In genomic region chr20:35262734-35263608, GRCh38 we compare ENCODE assay signal across 9 cellular contexts. TPM values are rescaled to one million over a fixed set of nuclear protein-coding genes. Genes with fewer than 3 reads are reported as not detected.
DNase-seq lines count a peak whose midpoint lies in the region; ATAC-seq, FAIRE-seq and TF ChIP-seq lines count a peak whose summit lies in the region.
"Not testable (repeated sequence)": the region's sequence is repeated elsewhere in the genome, so short reads cannot be mapped to it uniquely, and the experiment has no call there.
"Had no signal": no experiment of that assay in that cellular context is flagged by ENCODE, and none has a peak within 500 bp of the region (broad histone marks: within the 10 kb centered on the region; RNA-seq: fewer than 3 reads in every experiment).

No MANE protein-coding gene starts in this region.

- H3K27ac ChIP-seq in HUES64 (ENCODE audit: low read depth, low read length), result peak overlapping the region; percentile 100
- peak overlapping the region; percentile 53; the same call in 1 of the 2 replicates for H3K27ac ChIP-seq in SJCRH30
- peak overlapping the region; percentile 71 to 76 for H3K27ac ChIP-seq in left lung
- H3K27ac ChIP-seq in pancreas, result peak overlapping the region; percentile 44 to 85 (median 81)
- peak overlapping the region; percentile 57 for H3K27ac ChIP-seq in vagina

- H3K27me3 Mint-ChIP-seq in central memory CD8-positive, alpha-beta T cell, result not testable (repeated sequence)

- H3K36me3 Mint-ChIP-seq in central memory CD8-positive, alpha-beta T cell (ENCODE audit: insufficient read depth), result peaks cover 17% of the 10 kb centered on the region

- TF ChIP-seq CTCF in left lung (IDR thresholded peaks at IDR 0.05); pancreas (IDR thresholded peaks at IDR 0.05); vagina (IDR thresholded peaks at IDR 0.05): not testable (repeated sequence)

- intact Hi-C loops in Right ventricle myocardium inferior (cut with DNase I); left lung (cut with DNase I); pancreas (cut with DNase I); vagina (cut with DNase I): not testable (repeated sequence)

- not testable (repeated sequence) for TF ChIP-seq POLR2A in vagina (IDR thresholded peaks at IDR 0.05)

- not testable (repeated sequence) for H3K4me3 Mint-ChIP-seq in central memory CD8-positive, alpha-beta T cell

- H3K27ac Mint-ChIP-seq in central memory CD8-positive, alpha-beta T cell (ENCODE audit: low read depth), result peak overlapping the region; percentile 3

- not testable (repeated sequence) for H3K27me3 ChIP-seq in HUES64 (ENCODE audit: insufficient read depth, low read length); SJCRH30; left lung; pancreas; vagina

- H3K9ac ChIP-seq in HUES64 (ENCODE audit: low read depth, low read length), result peak overlapping the region; percentile 90

- 13% methylated on average over 6 of the region's 9 CpGs for WGBS in HUES64
- 59 to 62% methylated on average over 6 of the region's 9 CpGs for WGBS in pancreas, 2 donors

- H3K9me3 Mint-ChIP-seq in central memory CD8-positive, alpha-beta T cell, result not testable (repeated sequence)

- H3K36me3 ChIP-seq in HUES64 (ENCODE audit: insufficient read depth, low read length); SJCRH30; pancreas: not testable (repeated sequence)
- H3K36me3 ChIP-seq in left lung (peaks cover 0 to 31% of the 10 kb centered on the region in 2 donors), vagina (peaks cover 0 to 11% of the 10 kb centered on the region in 2 donors)

- peaks cover 15% of the 10 kb centered on the region for H3K4me1 Mint-ChIP-seq in central memory CD8-positive, alpha-beta T cell

- not testable (repeated sequence) for H3K9me3 ChIP-seq in HUES64 (ENCODE audit: insufficient read depth, low read depth, low read length); SJCRH30 (replicated peaks); left lung; pancreas; vagina

- DNase-seq in EH (ENCODE audit: low read depth) (peak; percentile 77), SJCRH30 (peak; percentile 56 to 70), left lung (peak in 1 of 2 donors; percentile 57), pancreas (peak in 3 of 6 donors; percentile 59 to 71 (median 69))
- DNase-seq in central memory CD8-positive, alpha-beta T cell (ENCODE audit: low spot score in 2 of 2); Right ventricle myocardium inferior (ENCODE audit: missing footprints); vagina (ENCODE audit: extremely low spot score in 2 of 2): not testable (repeated sequence)

- peak overlapping the region; percentile 10; the same call in 1 of the 2 replicates for H3K4me3 ChIP-seq in HUES64 (ENCODE audit: low read length)
- not testable (repeated sequence) for H3K4me3 ChIP-seq in SJCRH30, left lung, vagina
- peak overlapping the region in 1 of 4 donors; percentile 4 for H3K4me3 ChIP-seq in pancreas

- H3K4me1 ChIP-seq in HUES64 (ENCODE audit: insufficient read depth, low read length) (peaks cover 42% of the 10 kb centered on the region), SJCRH30 (peaks cover 16% of the 10 kb centered on the region)
- H3K4me1 ChIP-seq in left lung, pancreas, vagina: not testable (repeated sequence)

- not testable (repeated sequence) for FAIRE-seq in pancreas (lab: Jason Lieb, UNC)

- ATAC-seq in central memory CD8-positive, alpha-beta T cell (replicated peaks; ENCODE audit: extremely low read depth, poor library complexity, severe bottlenecking), result not testable (repeated sequence)
- ATAC-seq in Right ventricle myocardium inferior (peak; percentile 68), left lung (peak; percentile 85), pancreas (peak; percentile 77 to 87 (median 82))

RNA-seq across cellular contexts. Expression of gene MMP24OS, which starts 15.0 kb away (rescaled TPM):
- polyA plus RNA-seq in HUES64 (2013, experiment 1 of 2), result 24.9 TPM
- polyA plus RNA-seq in HUES64 (2013, experiment 2 of 2), result 34.9 TPM
- total RNA-seq in SJCRH30 (2014; rRNA removed; shearing (Covaris generic)), result 19.6 and 20.4 TPM in 2 replicates
- 50.1 TPM for total RNA-seq in Right ventricle myocardium inferior
- total RNA-seq in left lung, result 100 to 1,000 TPM in 1 of 2 donors, 10 to 100 TPM in 1; 75.7 to 109 TPM
- total RNA-seq in pancreas, result 10 to 100 TPM; 28.9 to 49.9 (median 44.4) TPM
- 10 to 100 TPM; 53.7 to 74.9 TPM for polyA plus RNA-seq in pancreas
- 36.8 TPM for total RNA-seq in vagina

RNA-seq across cellular contexts. Expression of gene EIF6, which starts 21.6 kb away (rescaled TPM):
- polyA plus RNA-seq in HUES64 (2013, experiment 1 of 2), result 138 TPM
- 113 TPM for polyA plus RNA-seq in HUES64 (2013, experiment 2 of 2)
- total RNA-seq in SJCRH30 (2014; rRNA removed; shearing (Covaris generic)), result 142 and 157 TPM in 2 replicates
- 36.5 TPM for total RNA-seq in Right ventricle myocardium inferior
- 100 to 1,000 TPM in 1 of 2 donors, 10 to 100 TPM in 1; 96.9 to 110 TPM for total RNA-seq in left lung
- 10 to 100 TPM; 30.6 to 59.2 (median 45.5) TPM for total RNA-seq in pancreas
- 10 to 100 TPM; 61.3 to 79.4 TPM for polyA plus RNA-seq in pancreas
- total RNA-seq in vagina, result 124 TPM

RNA-seq across cellular contexts. Expression of gene FAM83C, which starts 29.3 kb away (rescaled TPM):
- not detected for polyA plus RNA-seq in HUES64 (2013, experiment 1 of 2)
- not detected for polyA plus RNA-seq in HUES64 (2013, experiment 2 of 2)
- total RNA-seq in SJCRH30 (2014; rRNA removed; shearing (Covaris generic)), result 0.10 TPM in 1 of 2 replicates, not detected in the other
- total RNA-seq in Right ventricle myocardium inferior (not detected), left lung (not detected), pancreas (not detected), vagina (16.9 TPM)
- polyA plus RNA-seq in pancreas, result not detected
- total RNA-seq: naive thymus-derived CD4-positive, alpha-beta T cell had no signal
- polyA plus RNA-seq: naive thymus-derived CD4-positive, alpha-beta T cell had no signal

RNA-seq across cellular contexts. Expression of gene MMP24, which starts 36.5 kb away (rescaled TPM):
- 8.1 TPM for polyA plus RNA-seq in HUES64 (2013, experiment 1 of 2)
- 6.9 TPM for polyA plus RNA-seq in HUES64 (2013, experiment 2 of 2)
- not detected in 2 replicates for total RNA-seq in SJCRH30 (2014; rRNA removed; shearing (Covaris generic))
- total RNA-seq in Right ventricle myocardium inferior (0.35 TPM), left lung (10 to 100 TPM in 1 of 2 donors, 1 to 10 TPM in 1; 7.3 to 24.9 TPM), pancreas (1 to 10 TPM; 2.0 to 5.8 (median 3.8) TPM), vagina (0.98 TPM)
- polyA plus RNA-seq in pancreas, result 1 to 10 TPM; 6.5 to 7.3 TPM

Comparison
In these comparisons a context has a peak if more than half of its experiments do, and no peak if none do; other contexts are left out.
1. RNA of gene FAM83C, which starts 29.3 kb away (total RNA-seq): 16.9 TPM in vagina (single experiment); 0.10 TPM in SJCRH30, not detected in Right ventricle myocardium inferior (single experiment), not detected in left lung and not detected in pancreas; every median in the first group is over 10 times any median in the second.
2. Peak in every context shown above with its lines, with median percentiles within 50 percentile points of each other: H3K27ac ChIP-seq.